Comparison of ENCODE assay signal across 9 cellular contexts in genomic region chr2:218709906-218710305, GRCh38. TPM values are rescaled to one million over a fixed set of nuclear protein-coding genes. Genes with fewer than 3 reads are reported as not detected.
DNase-seq lines count a peak whose midpoint lies in the region; ATAC-seq and TF ChIP-seq lines count a peak whose summit lies in the region.
"Had no signal": no experiment of that assay in that cellular context is flagged by ENCODE, and none has a peak within 500 bp of the region (broad histone marks: within the 10 kb centered on the region; RNA-seq: fewer than 3 reads in every experiment).

No MANE protein-coding gene starts in this region.

- no peaks in the 10 kb centered on the region for H4K20me1 ChIP-seq in KMS-11 (ENCODE audit: insufficient read depth)
- H4K20me1 ChIP-seq in MM.1S (ENCODE audit: insufficient read depth, low read length), result no peaks in the 10 kb centered on the region

- no peaks in the 10 kb centered on the region for H3K36me3 ChIP-seq in CD4-positive, CD25-positive, alpha-beta regulatory T cell (ENCODE audit: control insufficient read depth, insufficient read depth, low read length)
- H3K36me3 ChIP-seq in KMS-11 (ENCODE audit: insufficient read depth), result no peaks in the 10 kb centered on the region
- no peaks in the 10 kb centered on the region for H3K36me3 ChIP-seq in MM.1S (replicated peaks; ENCODE audit: insufficient read depth, low read length)
- H3K36me3 ChIP-seq: prostate gland had no signal

- H3K9me3 Mint-ChIP-seq in CD4-positive, CD25-positive, alpha-beta regulatory T cell, result no peaks in the 10 kb centered on the region
- H3K9me3 Mint-ChIP-seq in nephron, result no peaks in the 10 kb centered on the region

- no peaks in the 10 kb centered on the region for H3K27me3 Mint-ChIP-seq in CD4-positive, CD25-positive, alpha-beta regulatory T cell
- H3K27me3 Mint-ChIP-seq in nephron (ENCODE audit: low read depth), result no peaks in the 10 kb centered on the region

- no peak overlapping the region for H3K27ac ChIP-seq in CD4-positive, CD25-positive, alpha-beta regulatory T cell (ENCODE audit: insufficient read depth, low read length, poor library complexity, severe bottlenecking)
- H3K27ac ChIP-seq in KMS-11 (no peak overlapping the region), caudate nucleus (ENCODE audit: low read depth, low read length) (peak overlapping the region; percentile 64), MM.1S (ENCODE audit: low read length) (no peak overlapping the region)

- peak overlapping the region; percentile 47; the same call in 1 of the 2 replicates for H3K4me2 ChIP-seq in KMS-11
- H3K4me2 ChIP-seq in MM.1S (ENCODE audit: low read depth, low read length), result no peak overlapping the region

- H3K27me3 ChIP-seq in CD4-positive, CD25-positive, alpha-beta regulatory T cell (ENCODE audit: control insufficient read depth, insufficient read depth, low read length), result no peaks in the 10 kb centered on the region
- H3K27me3 ChIP-seq in KMS-11 (ENCODE audit: insufficient read depth, low read depth) (no peaks in the 10 kb centered on the region), MM.1S (replicated peaks; ENCODE audit: insufficient read depth, low read length) (no peaks in the 10 kb centered on the region)

- TF ChIP-seq CTCF in KMS-11 (conservative IDR thresholded peaks at IDR 0.05; ENCODE audit: low read depth, low read length), result no peak
- no peak for TF ChIP-seq CTCF in nephron (IDR thresholded peaks at IDR 0.05; ENCODE audit: unreplicated experiment in 3 of 3)
- TF ChIP-seq CTCF in MM.1S (IDR thresholded peaks at IDR 0.05; ENCODE audit: low read length), result no peak

- peaks cover 5 to 22% (median 16%) of the 10 kb centered on the region in 4 donors for H3K4me1 Mint-ChIP-seq in CD4-positive, CD25-positive, alpha-beta regulatory T cell
- peaks cover 5% of the 10 kb centered on the region for H3K4me1 Mint-ChIP-seq in nephron

- peak overlapping the region; percentile 29 to 97 (median 66) for H3K4me3 Mint-ChIP-seq in CD4-positive, CD25-positive, alpha-beta regulatory T cell
- H3K4me3 Mint-ChIP-seq in nephron, result peak overlapping the region; percentile 97 to 99 (median 98)

- no peak overlapping the region for H3K4me3 ChIP-seq in CD4-positive, CD25-positive, alpha-beta regulatory T cell (ENCODE audit: low read depth, low read length)
- no peak overlapping the region for H3K4me3 ChIP-seq in KMS-11 (IDR thresholded peaks at IDR 0.05; ENCODE audit: insufficient read depth, low read depth, low read length)
- H3K4me3 ChIP-seq in MM.1S (ENCODE audit: low read length), result no peak overlapping the region

- DNase-seq in CD4-positive, CD25-positive, alpha-beta regulatory T cell, result no peak
- no peak for DNase-seq in caudate nucleus (lab: John Stamatoyannopoulos, UW)
- DNase-seq in MM.1S, result no peak
- no peak for DNase-seq in MV-4-11 (lab: John Stamatoyannopoulos, UW)
- no peak for DNase-seq in NCI-H345 (lab: John Stamatoyannopoulos, UW)
- no peak for DNase-seq in dedifferentiated amniotic fluid mesenchymal stem cell (ENCODE audit: extremely low spot score)

- H3K9ac ChIP-seq in KMS-11, result no peak overlapping the region
- H3K9ac ChIP-seq in MM.1S (ENCODE audit: low read length), result no peak overlapping the region

- peaks cover 18% of the 10 kb centered on the region for H3F3A ChIP-seq in MM.1S (ENCODE audit: insufficient read depth, low read length)

- no peaks in the 10 kb centered on the region for H3K9me3 ChIP-seq in CD4-positive, CD25-positive, alpha-beta regulatory T cell (ENCODE audit: control insufficient read depth in 2 of 2, low read length in 2 of 2)
- no peaks in the 10 kb centered on the region for H3K9me3 ChIP-seq in MM.1S (replicated peaks; ENCODE audit: insufficient read depth, low read length)
- H3K9me3 ChIP-seq: prostate gland had no signal

- H3K79me2 ChIP-seq in KMS-11 (ENCODE audit: insufficient read depth, low read depth) (peaks cover 31% of the 10 kb centered on the region), MM.1S (ENCODE audit: low read length) (peaks cover 40% of the 10 kb centered on the region)

- H3K27ac Mint-ChIP-seq in CD4-positive, CD25-positive, alpha-beta regulatory T cell, result no peak overlapping the region
- H3K27ac Mint-ChIP-seq in nephron, result no peak overlapping the region

- no peak for ATAC-seq in CD4-positive, CD25-positive, alpha-beta regulatory T cell (ENCODE audit: low read depth in 2 of 2)

- peaks cover 14% of the 10 kb centered on the region for H3K4me1 ChIP-seq in CD4-positive, CD25-positive, alpha-beta regulatory T cell (ENCODE audit: control insufficient read depth, insufficient read depth, low read length, poor library complexity, severe bottlenecking)
- peaks cover 48% of the 10 kb centered on the region for H3K4me1 ChIP-seq in KMS-11 (ENCODE audit: low read depth, poor library complexity, severe bottlenecking)
- H3K4me1 ChIP-seq in MM.1S (ENCODE audit: low read length), result peaks cover 16% of the 10 kb centered on the region
- H3K4me1 ChIP-seq: prostate gland had no signal

- peaks cover 3% of the 10 kb centered on the region for H3K36me3 Mint-ChIP-seq in CD4-positive, CD25-positive, alpha-beta regulatory T cell
- no peaks in the 10 kb centered on the region for H3K36me3 Mint-ChIP-seq in nephron (ENCODE audit: low read depth)

- H2AFZ ChIP-seq in KMS-11 (ENCODE audit: low read depth) (no peak overlapping the region), MM.1S (ENCODE audit: low read length) (no peak overlapping the region)

- H3K9me2 ChIP-seq in MM.1S (replicated peaks; ENCODE audit: insufficient read depth, low read length), result no peaks in the 10 kb centered on the region

RNA-seq across cellular contexts. Expression of gene TTLL4, which starts 0.7 kb away (rescaled TPM):
- 19.0 TPM for total RNA-seq in CD4-positive, CD25-positive, alpha-beta regulatory T cell
- 1 to 10 TPM; 4.1 to 6.7 (median 4.8) TPM for polyA plus RNA-seq in CD4-positive, CD25-positive, alpha-beta regulatory T cell

RNA-seq across cellular contexts. Expression of gene STK36, which starts 38.0 kb away (rescaled TPM):
- total RNA-seq in CD4-positive, CD25-positive, alpha-beta regulatory T cell, result 10.5 TPM
- 1 to 10 TPM; 1.8 to 3.7 (median 2.6) TPM for polyA plus RNA-seq in CD4-positive, CD25-positive, alpha-beta regulatory T cell

RNA-seq across cellular contexts. Expression of gene RNF25, which starts 38.1 kb away (rescaled TPM):
- 19.5 TPM for total RNA-seq in CD4-positive, CD25-positive, alpha-beta regulatory T cell
- 10 to 100 TPM; 20.0 to 25.6 (median 22.7) TPM for polyA plus RNA-seq in CD4-positive, CD25-positive, alpha-beta regulatory T cell

RNA-seq across cellular contexts. Expression of gene BCS1L, which starts 50.4 kb away (rescaled TPM):
- 25.3 TPM for total RNA-seq in CD4-positive, CD25-positive, alpha-beta regulatory T cell
- polyA plus RNA-seq in CD4-positive, CD25-positive, alpha-beta regulatory T cell, result 10 to 100 TPM; 11.7 to 15.3 (median 14.3) TPM

RNA-seq across cellular contexts. Expression of gene ZNF142, which starts 50.5 kb away (rescaled TPM):
- total RNA-seq in CD4-positive, CD25-positive, alpha-beta regulatory T cell, result 48.8 TPM
- 1 to 10 TPM; 5.6 to 8.7 (median 6.4) TPM for polyA plus RNA-seq in CD4-positive, CD25-positive, alpha-beta regulatory T cell
